Comparison of ENCODE assay signal across 1 cellular context in genomic region chr2:27314709-27315108, GRCh38.
TF ChIP-seq lines count a peak whose summit lies in the region.

No MANE protein-coding gene starts in this region.

TF ChIP-seq in HepG2, 621 proteins besides CTCF, POLR2A, EP300 and RAD21:
- TF ChIP-seq AGO2 (optimal IDR thresholded peaks at IDR 0.05; ENCODE audit: low read depth, low read length) (peak; percentile 36), ZNF607 (CRISPR knock-in tag; IDR thresholded peaks at IDR 0.05; ENCODE audit: borderline replicate concordance) (no peak), ZBTB21 (CRISPR knock-in tag; IDR thresholded peaks at IDR 0.05) (no peak), PCBP2 (optimal IDR thresholded peaks at IDR 0.05; ENCODE audit: low read depth, low read length, poor library complexity, severe bottlenecking) (no peak), ZNF883 (CRISPR knock-in tag; IDR thresholded peaks at IDR 0.05; ENCODE audit: not compliant biosample characterization) (no peak), POLR2G (IDR thresholded peaks at IDR 0.05; ENCODE audit: low read depth, low read length) (peak; percentile 23; the same call in 1 of the 2 replicates)
TF ChIP-seq in HepG2: peak in this region for 2.
